Comparison of ENCODE assay signal across 8 cellular contexts in genomic region chr1:207959141-207959825, GRCh38. TPM values are rescaled to one million over a fixed set of nuclear protein-coding genes. Genes with fewer than 3 reads are reported as not detected.
DNase-seq lines count a peak whose midpoint lies in the region; TF ChIP-seq lines count a peak whose summit lies in the region.

No MANE protein-coding gene starts in this region.

- TF ChIP-seq EP300 in transverse colon (IDR thresholded peaks at IDR 0.05; ENCODE audit: low read depth), result no peak

- in situ Hi-C loops in transverse colon (cut with MboI; ENCODE audit: low pct_ligation_motif_present in 1 of 4, low pct_unique_long_range_greater_than_20kb in 1 of 4, low sequenced_read_pairs in 3 of 4), result loop anchor here in 1 of 4 donors (5.0 kb wide), 1 partner anchor 72 kb away; no protein-coding TSS in a partner anchor

- H3K9me3 ChIP-seq in esophagus squamous epithelium (no peaks in the 10 kb centered on the region), mononuclear cell (ENCODE audit: low read depth, low read length) (no peaks in the 10 kb centered on the region), transverse colon (no peaks in the 10 kb centered on the region)

- H3K27me3 ChIP-seq in esophagus squamous epithelium, result peaks cover 0 to 15% (median 0%) of the 10 kb centered on the region in 4 donors
- peaks cover 45% of the 10 kb centered on the region for H3K27me3 ChIP-seq in mononuclear cell (ENCODE audit: insufficient read depth, low read length)
- peaks cover 30% of the 10 kb centered on the region for H3K27me3 ChIP-seq in transverse colon

- intact Hi-C loops in esophagus squamous epithelium (cut with DNase I) (loop anchor here (5.0 kb wide), 1 partner anchor 72 kb away; no protein-coding TSS in a partner anchor), transverse colon (cut with DNase I; ENCODE audit: low total_unique reads) (no loop called here)

- no CpG with 5 or more reads among the region's 76 CpGs for WGBS in esophagus squamous epithelium, 2 donors
- WGBS in transverse colon (ENCODE audit: low coverage in 1 of 2), 2 donors, result 19% methylated on average over 42 of the region's 76 CpGs; no CpG with 5 or more reads in 1 of the 2 donors

- peak overlapping the region; percentile 52 for H3K4me3 ChIP-seq in WI38 (ENCODE audit: low read depth, low read length)
- peak overlapping the region; percentile 39 to 64 (median 48) for H3K4me3 ChIP-seq in esophagus squamous epithelium
- peak overlapping the region; percentile 10 for H3K4me3 ChIP-seq in mononuclear cell (ENCODE audit: low read length)
- H3K4me3 ChIP-seq in transverse colon, result peak overlapping the region; percentile 20 to 50 (median 34)

- H3K27ac ChIP-seq in esophagus squamous epithelium (peak overlapping the region; percentile 75 to 95 (median 84)), transverse colon (peak overlapping the region; percentile 72 to 97 (median 78))

- H3K36me3 ChIP-seq in esophagus squamous epithelium, result no peaks in the 10 kb centered on the region
- no peaks in the 10 kb centered on the region for H3K36me3 ChIP-seq in transverse colon

- TF ChIP-seq CTCF in WI38 (IDR thresholded peaks at IDR 0.05; ENCODE audit: low read depth, low read length) (no peak), esophagus squamous epithelium (IDR thresholded peaks at IDR 0.05) (no peak), transverse colon (IDR thresholded peaks at IDR 0.05) (no peak)

- H3K4me1 ChIP-seq in esophagus squamous epithelium (peaks cover 24 to 52% (median 28%) of the 10 kb centered on the region in 3 donors), mononuclear cell (ENCODE audit: insufficient read depth, low read length) (peaks cover 27% of the 10 kb centered on the region), transverse colon (peaks cover 8 to 33% (median 26%) of the 10 kb centered on the region in 4 donors)

- peak in 1 of 4 donors; percentile 4 for TF ChIP-seq POLR2A in esophagus squamous epithelium (IDR thresholded peaks at IDR 0.05)
- no peak for TF ChIP-seq POLR2A in transverse colon (IDR thresholded peaks at IDR 0.05)

- DNase-seq in C1 segment of cervical spinal cord (lab: John Stamatoyannopoulos, UW) (peak in 10 of 14 donors; percentile 7 to 71 (median 30)), esophagus squamous epithelium (lab: John Stamatoyannopoulos, UW) (no peak), transverse colon (peak; percentile 60), pons (ENCODE audit: low spot score) (no peak), NCI-H69 (lab: John Stamatoyannopoulos, UW) (no peak), NCI-H128 (lab: John Stamatoyannopoulos, UW; ENCODE audit: unreplicated experiment) (no peak)

RNA-seq across cellular contexts. Expression of gene CD34, which starts 48.4 kb away (rescaled TPM):
- 10 to 100 TPM in 2 of 4 donors, 1 to 10 TPM in 2; 1.3 to 32.2 (median 11.0) TPM for total RNA-seq in esophagus squamous epithelium
- total RNA-seq in mononuclear cell, result 0.42 TPM
- 10 to 100 TPM in 2 of 4 donors, 1 to 10 TPM in 2; 7.5 to 85.2 (median 9.7) TPM for total RNA-seq in transverse colon

Comparison
In these comparisons a context has a peak if more than half of its experiments do, and no peak if none do; other contexts are left out.
1. DNase-seq: peak in C1 segment of cervical spinal cord (10 of 14) and transverse colon (single experiment); none in esophagus squamous epithelium (single experiment), pons (single experiment), NCI-H69 (single experiment) and NCI-H128 (single experiment).
2. Peak in every context shown above with its lines, with median percentiles within 50 percentile points of each other: H3K4me3 ChIP-seq.